16 cellular contexts compared by ENCODE assay signal in genomic region chr3:52080830-52081719, GRCh38. TPM values are rescaled to one million over a fixed set of nuclear protein-coding genes. Genes with fewer than 3 reads are reported as not detected.
A peak's percentile ranks its signal among the peaks of the same experiment; 100 is the strongest.
DNase-seq lines count a peak whose midpoint lies in the region; ATAC-seq, FAIRE-seq and TF ChIP-seq lines count a peak whose summit lies in the region.
"Had no signal": no experiment of that assay in that cellular context is flagged by ENCODE, and none has a peak within 500 bp of the region (broad histone marks: within the 10 kb centered on the region; RNA-seq: fewer than 3 reads in every experiment).

No MANE protein-coding gene starts in this region.

- H3K27ac Mint-ChIP-seq in mesothelial cell of epicardium, result peak overlapping the region; percentile 26
- peak overlapping the region; percentile 81 for H3K27ac Mint-ChIP-seq in stimulated activated effector memory CD8-positive, alpha-beta T cell treated with anti-CD3 and anti-CD28 coated beads, Interleukin-12 subunit alpha, Interleukin-12 subunit beta, amount 100 ng/mL, for 72 hours
- H3K27ac Mint-ChIP-seq: CD8-positive, alpha-beta T cell had no signal

- FAIRE-seq in bronchial epithelial cell (lab: Jason Lieb, UNC), result peak; percentile 40
- FAIRE-seq: A204.1, GM19239 had no signal

- H3K36me3 Mint-ChIP-seq in mesothelial cell of epicardium, result no peaks in the 10 kb centered on the region
- H3K36me3 Mint-ChIP-seq in stimulated activated effector memory CD8-positive, alpha-beta T cell treated with anti-CD3 and anti-CD28 coated beads, Interleukin-12 subunit alpha, Interleukin-12 subunit beta, amount 100 ng/mL, for 72 hours, result peaks cover 6% of the 10 kb centered on the region
- H3K36me3 Mint-ChIP-seq: CD8-positive, alpha-beta T cell had no signal

- no peaks in the 10 kb centered on the region for H3K9me3 ChIP-seq in heart right ventricle
- H3K9me3 ChIP-seq: BLaER1 had no signal

- intact Hi-C loops in Right ventricle myocardium inferior (cut with DNase I) (no loop called here), heart right ventricle (cut with DNase I) (no loop called here)

- H3K4me1 Mint-ChIP-seq in mesothelial cell of epicardium, result peaks cover 28% of the 10 kb centered on the region
- peaks cover 16% of the 10 kb centered on the region for H3K4me1 Mint-ChIP-seq in stimulated activated effector memory CD8-positive, alpha-beta T cell treated with anti-CD3 and anti-CD28 coated beads, Interleukin-12 subunit alpha, Interleukin-12 subunit beta, amount 100 ng/mL, for 72 hours

- H3K4me1 ChIP-seq in heart right ventricle, result peaks cover 0 to 14% (median 3%) of the 10 kb centered on the region in 9 donors

- no peak overlapping the region for H3K4me3 ChIP-seq in heart right ventricle
- no peak overlapping the region for H3K4me3 ChIP-seq in bronchial epithelial cell (ENCODE audit: low read depth, low read length)
- H3K4me3 ChIP-seq: BLaER1 had no signal

- DNase-seq in Right ventricle myocardium inferior (ENCODE audit: missing footprints) (peak; percentile 8), heart right ventricle (no peak), bronchial epithelial cell (ENCODE audit: low read depth) (no peak), mesothelial cell of epicardium (ENCODE audit: low spot score in 2 of 2, unreplicated experiment in 2 of 2) (no peak), cerebellar cortex (ENCODE audit: low spot score) (no peak)
- DNase-seq in stimulated activated effector memory CD8-positive, alpha-beta T cell treated with anti-CD3 and anti-CD28 coated beads, Interleukin-12 subunit alpha, Interleukin-12 subunit beta, amount 100 ng/mL, for 72 hours (ENCODE audit: low spot score in 2 of 2), result no peak
- DNase-seq: CD8-positive, alpha-beta T cell; NCI-H1417; NCI-H187 treated with DMSO at 0.1 percent for 48 hours; NCI-H446; NK-92 treated with Interleukin-12 subunit alpha and Interleukin-12 subunit beta, amount 100 ng/mL, for 24 hours had no signal

- no peak overlapping the region for H3K4me3 Mint-ChIP-seq in mesothelial cell of epicardium
- H3K4me3 Mint-ChIP-seq in stimulated activated effector memory CD8-positive, alpha-beta T cell treated with anti-CD3 and anti-CD28 coated beads, Interleukin-12 subunit alpha, Interleukin-12 subunit beta, amount 100 ng/mL, for 72 hours, result no peak overlapping the region
- H3K4me3 Mint-ChIP-seq: CD8-positive, alpha-beta T cell had no signal

- no peaks in the 10 kb centered on the region for H3K9me3 Mint-ChIP-seq in mesothelial cell of epicardium
- no peaks in the 10 kb centered on the region for H3K9me3 Mint-ChIP-seq in stimulated activated effector memory CD8-positive, alpha-beta T cell treated with anti-CD3 and anti-CD28 coated beads, Interleukin-12 subunit alpha, Interleukin-12 subunit beta, amount 100 ng/mL, for 72 hours
- H3K9me3 Mint-ChIP-seq: CD8-positive, alpha-beta T cell had no signal

- H3K27me3 Mint-ChIP-seq in mesothelial cell of epicardium (ENCODE audit: low read depth), result no peaks in the 10 kb centered on the region

- H3K27me3 ChIP-seq in heart right ventricle (no peaks in the 10 kb centered on the region), bronchial epithelial cell (ENCODE audit: control insufficient read depth, insufficient read depth, low read length) (no peaks in the 10 kb centered on the region)
- H3K27me3 ChIP-seq: BLaER1 had no signal

- no peak for ATAC-seq in Right ventricle myocardium inferior
- no peak for ATAC-seq in heart right ventricle
- no peak for ATAC-seq in stimulated activated effector memory CD8-positive, alpha-beta T cell treated with anti-CD3 and anti-CD28 coated beads, Interleukin-12 subunit alpha, Interleukin-12 subunit beta, amount 100 ng/mL, for 72 hours
- ATAC-seq in HG02885 (IDR thresholded peaks at IDR 0.05; ENCODE audit: poor library complexity, unreplicated experiment), result no peak
- no peak for ATAC-seq in HG03432 (IDR thresholded peaks at IDR 0.05; ENCODE audit: unreplicated experiment)
- ATAC-seq: CD8-positive, alpha-beta T cell had no signal

- no peak for TF ChIP-seq CTCF in heart right ventricle (IDR thresholded peaks at IDR 0.05)
- TF ChIP-seq CTCF in bronchial epithelial cell (IDR thresholded peaks at IDR 0.05; ENCODE audit: insufficient read depth, low read length, severe bottlenecking), result no peak
- TF ChIP-seq CTCF in mesothelial cell of epicardium (IDR thresholded peaks at IDR 0.05; ENCODE audit: unreplicated experiment), result no peak

- 90 to 92% methylated on average over 21 of the region's 21 CpGs for WGBS in heart right ventricle, 2 donors

- H3K36me3 ChIP-seq in heart right ventricle, result no peaks in the 10 kb centered on the region
- no peaks in the 10 kb centered on the region for H3K36me3 ChIP-seq in bronchial epithelial cell (ENCODE audit: control insufficient read depth, insufficient read depth, low read length)

- no peak overlapping the region for H3K27ac ChIP-seq in heart right ventricle
- H3K27ac ChIP-seq: BLaER1 had no signal

RNA-seq across cellular contexts. Expression of gene DUSP7, which starts 24.7 kb away (rescaled TPM):
- total RNA-seq in Right ventricle myocardium inferior, result 25.0 TPM
- total RNA-seq in heart right ventricle, result 10 to 100 TPM; 11.3 to 29.7 (median 15.8) TPM
- polyA plus RNA-seq in heart right ventricle, result 10 to 100 TPM; 10.4 to 19.2 TPM
- total RNA-seq in bronchial epithelial cell, result 38.2 and 42.4 TPM in 2 replicates
- 32.0 to 34.6 TPM (median 32.2 TPM) in 3 replicates for total RNA-seq in mesothelial cell of epicardium
